Comparison of ENCODE assay signal across 1 cellular context in the genomic region with DNA sequence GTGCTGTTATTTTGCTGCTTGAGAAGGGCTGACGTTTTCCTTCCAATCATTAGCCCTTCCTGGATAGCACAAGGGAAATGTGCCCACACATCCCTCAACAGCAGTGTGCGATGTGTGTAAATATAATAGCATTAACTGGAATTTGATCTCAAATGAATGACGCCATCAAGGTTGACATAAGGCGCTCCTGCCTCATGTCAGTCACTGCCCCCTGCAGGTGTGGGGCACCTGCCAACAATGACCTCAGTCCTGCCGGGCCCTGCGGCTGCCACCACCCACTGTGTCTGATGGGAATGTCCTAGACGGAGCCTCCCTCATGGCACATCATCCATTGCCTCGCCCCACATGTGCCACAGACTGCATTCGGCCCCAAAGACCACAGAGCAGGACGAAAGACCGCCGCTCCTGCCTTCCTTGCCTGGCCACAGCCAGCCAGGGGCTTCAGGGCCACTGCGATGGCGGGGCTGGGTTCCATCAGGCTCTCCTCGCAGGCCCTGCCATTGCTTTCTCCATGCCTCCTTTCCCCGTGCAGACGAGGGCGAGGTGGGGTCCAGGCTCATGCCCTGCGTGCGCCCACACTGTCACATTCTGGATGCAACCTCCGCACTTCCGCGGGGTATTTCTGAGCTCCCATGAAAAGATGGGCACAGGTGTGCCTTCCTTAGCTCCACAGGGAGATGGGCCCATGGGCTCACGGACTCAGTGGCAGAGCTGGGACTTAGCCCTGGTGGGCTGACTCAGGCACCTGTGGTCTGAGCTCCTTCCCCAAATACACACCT.
TF ChIP-seq lines count a peak whose summit lies in the region.

No MANE protein-coding gene starts in this region.

TF ChIP-seq in HEK293, 187 proteins besides CTCF, POLR2A, EP300 and RAD21 (continued from another document):
- TF ChIP-seq, protein P1, sequence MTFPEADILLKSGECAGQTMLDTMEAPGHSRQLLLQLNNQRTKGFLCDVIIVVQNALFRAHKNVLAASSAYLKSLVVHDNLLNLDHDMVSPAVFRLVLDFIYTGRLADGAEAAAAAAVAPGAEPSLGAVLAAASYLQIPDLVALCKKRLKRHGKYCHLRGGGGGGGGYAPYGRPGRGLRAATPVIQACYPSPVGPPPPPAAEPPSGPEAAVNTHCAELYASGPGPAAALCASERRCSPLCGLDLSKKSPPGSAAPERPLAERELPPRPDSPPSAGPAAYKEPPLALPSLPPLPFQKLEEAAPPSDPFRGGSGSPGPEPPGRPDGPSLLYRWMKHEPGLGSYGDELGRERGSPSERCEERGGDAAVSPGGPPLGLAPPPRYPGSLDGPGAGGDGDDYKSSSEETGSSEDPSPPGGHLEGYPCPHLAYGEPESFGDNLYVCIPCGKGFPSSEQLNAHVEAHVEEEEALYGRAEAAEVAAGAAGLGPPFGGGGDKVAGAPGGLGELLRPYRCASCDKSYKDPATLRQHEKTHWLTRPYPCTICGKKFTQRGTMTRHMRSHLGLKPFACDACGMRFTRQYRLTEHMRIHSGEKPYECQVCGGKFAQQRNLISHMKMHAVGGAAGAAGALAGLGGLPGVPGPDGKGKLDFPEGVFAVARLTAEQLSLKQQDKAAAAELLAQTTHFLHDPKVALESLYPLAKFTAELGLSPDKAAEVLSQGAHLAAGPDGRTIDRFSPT (tag by site-specific recombination; IDR thresholded peaks at IDR 0.05), result peak; percentile 94
- TF ChIP-seq PRDM10 (tag by site-specific recombination; IDR thresholded peaks at IDR 0.05) (peak; percentile 70), ZNF24 (tag by site-specific recombination; IDR thresholded peaks at IDR 0.05) (peak; percentile 98), TRIM28 (IDR thresholded peaks at IDR 0.05; ENCODE audit: borderline replicate concordance, low read length) (no peak), ZNF133 (tag by site-specific recombination; IDR thresholded peaks at IDR 0.05) (no peak), WT1 (tag by site-specific recombination; IDR thresholded peaks at IDR 0.05) (peak; percentile 95), ZNF366 (tag by site-specific recombination; conservative IDR thresholded peaks at IDR 0.05) (peak; percentile 87), YY2 (tag by site-specific recombination; IDR thresholded peaks at IDR 0.05) (no peak), ZIC2 (tag by site-specific recombination; IDR thresholded peaks at IDR 0.05) (peak; percentile 94), ZNF580 (tag by site-specific recombination; IDR thresholded peaks at IDR 0.05) (no peak), ZSCAN30 (tag by site-specific recombination; IDR thresholded peaks at IDR 0.05) (peak; percentile 64; the same call in 1 of the 2 replicates), ZNF2 (tag by site-specific recombination; IDR thresholded peaks at IDR 0.05) (peak; percentile 67), HOXA7 (CRISPR knock-in tag; IDR thresholded peaks at IDR 0.05; ENCODE audit: borderline replicate concordance) (no peak), ZNF777 (tag by site-specific recombination; IDR thresholded peaks at IDR 0.05; ENCODE audit: borderline replicate concordance) (no peak), ZNF19 (tag by site-specific recombination; IDR thresholded peaks at IDR 0.05; ENCODE audit: low read depth) (no peak), KLF10 (tag by site-specific recombination; IDR thresholded peaks at IDR 0.05) (peak; percentile 88), ZNF843 (tag by site-specific recombination; IDR thresholded peaks at IDR 0.05) (peak; percentile 97), ZNF157 (tag by site-specific recombination; IDR thresholded peaks at IDR 0.05) (no peak), ZNF544 (tag by site-specific recombination; IDR thresholded peaks at IDR 0.05) (no peak), ZBTB10 (tag by site-specific recombination; IDR thresholded peaks at IDR 0.05) (peak; percentile 31; the same call in 1 of the 2 replicates), ZNF335 (tag by site-specific recombination; conservative IDR thresholded peaks at IDR 0.05) (peak; percentile 37; the same call in 1 of the 2 replicates), GLIS1 (tag by site-specific recombination; IDR thresholded peaks at IDR 0.05) (peak; percentile 99), GLI4 (tag by site-specific recombination; IDR thresholded peaks at IDR 0.05) (peak; percentile 55; the same call in 1 of the 2 replicates), ZNF121 (tag by site-specific recombination; IDR thresholded peaks at IDR 0.05) (no peak), PRDM6 (tag by site-specific recombination; IDR thresholded peaks at IDR 0.05) (peak; percentile 57), ZNF677 (tag by site-specific recombination; IDR thresholded peaks at IDR 0.05) (peak; percentile 25; the same call in 1 of the 2 replicates), PBX3 (CRISPR knock-in tag; IDR thresholded peaks at IDR 0.05) (0 out of 2 replicates have a peak, but pooled peaks have one; percentile 28), ZNF214 (tag by site-specific recombination; IDR thresholded peaks at IDR 0.05; ENCODE audit: borderline replicate concordance) (no peak), MZF1 (tag by site-specific recombination; IDR thresholded peaks at IDR 0.05; ENCODE audit: borderline replicate concordance) (no peak), SALL2 (tag by site-specific recombination; IDR thresholded peaks at IDR 0.05; ENCODE audit: borderline replicate concordance) (no peak), GLI2 (tag by site-specific recombination; IDR thresholded peaks at IDR 0.05; ENCODE audit: borderline replicate concordance, low read depth) (peak; percentile 87; the same call in 1 of the 2 replicates), ZFP37 (tag by site-specific recombination; IDR thresholded peaks at IDR 0.05) (0 out of 2 replicates have a peak, but pooled peaks have one; percentile 68), ZNF433 (tag by site-specific recombination; IDR thresholded peaks at IDR 0.05; ENCODE audit: low read depth) (no peak)
- TF ChIP-seq, protein P2, sequence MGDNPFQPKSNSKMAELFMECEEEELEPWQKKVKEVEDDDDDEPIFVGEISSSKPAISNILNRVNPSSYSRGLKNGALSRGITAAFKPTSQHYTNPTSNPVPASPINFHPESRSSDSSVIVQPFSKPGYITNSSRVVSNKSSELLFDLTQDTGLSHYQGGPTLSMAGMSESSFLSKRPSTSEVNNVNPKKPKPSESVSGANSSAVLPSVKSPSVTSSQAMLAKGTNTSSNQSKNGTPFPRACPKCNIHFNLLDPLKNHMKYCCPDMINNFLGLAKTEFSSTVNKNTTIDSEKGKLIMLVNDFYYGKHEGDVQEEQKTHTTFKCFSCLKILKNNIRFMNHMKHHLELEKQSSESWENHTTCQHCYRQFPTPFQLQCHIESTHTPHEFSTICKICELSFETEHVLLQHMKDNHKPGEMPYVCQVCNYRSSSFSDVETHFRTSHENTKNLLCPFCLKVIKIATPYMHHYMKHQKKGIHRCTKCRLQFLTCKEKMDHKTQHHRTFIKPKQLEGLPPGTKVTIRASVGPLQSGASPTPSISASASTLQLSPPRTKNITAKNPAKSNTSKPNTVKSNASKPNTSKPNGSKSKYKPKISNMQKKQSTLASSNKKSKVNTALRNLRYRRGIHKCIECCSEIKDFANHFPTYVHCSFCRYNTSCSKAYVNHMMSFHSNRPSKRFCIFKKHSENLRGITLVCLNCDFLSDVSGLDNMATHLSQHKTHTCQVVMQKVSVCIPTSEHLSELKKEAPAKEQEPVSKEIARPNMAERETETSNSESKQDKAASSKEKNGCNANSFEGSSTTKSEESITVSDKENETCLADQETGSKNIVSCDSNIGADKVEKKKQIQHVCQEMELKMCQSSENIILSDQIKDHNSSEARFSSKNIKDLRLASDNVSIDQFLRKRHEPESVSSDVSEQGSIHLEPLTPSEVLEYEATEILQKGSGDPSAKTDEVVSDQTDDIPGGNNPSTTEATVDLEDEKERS (tag by site-specific recombination; IDR thresholded peaks at IDR 0.05), result peak; percentile 45; the same call in 1 of the 2 replicates
- TF ChIP-seq, protein P3, sequence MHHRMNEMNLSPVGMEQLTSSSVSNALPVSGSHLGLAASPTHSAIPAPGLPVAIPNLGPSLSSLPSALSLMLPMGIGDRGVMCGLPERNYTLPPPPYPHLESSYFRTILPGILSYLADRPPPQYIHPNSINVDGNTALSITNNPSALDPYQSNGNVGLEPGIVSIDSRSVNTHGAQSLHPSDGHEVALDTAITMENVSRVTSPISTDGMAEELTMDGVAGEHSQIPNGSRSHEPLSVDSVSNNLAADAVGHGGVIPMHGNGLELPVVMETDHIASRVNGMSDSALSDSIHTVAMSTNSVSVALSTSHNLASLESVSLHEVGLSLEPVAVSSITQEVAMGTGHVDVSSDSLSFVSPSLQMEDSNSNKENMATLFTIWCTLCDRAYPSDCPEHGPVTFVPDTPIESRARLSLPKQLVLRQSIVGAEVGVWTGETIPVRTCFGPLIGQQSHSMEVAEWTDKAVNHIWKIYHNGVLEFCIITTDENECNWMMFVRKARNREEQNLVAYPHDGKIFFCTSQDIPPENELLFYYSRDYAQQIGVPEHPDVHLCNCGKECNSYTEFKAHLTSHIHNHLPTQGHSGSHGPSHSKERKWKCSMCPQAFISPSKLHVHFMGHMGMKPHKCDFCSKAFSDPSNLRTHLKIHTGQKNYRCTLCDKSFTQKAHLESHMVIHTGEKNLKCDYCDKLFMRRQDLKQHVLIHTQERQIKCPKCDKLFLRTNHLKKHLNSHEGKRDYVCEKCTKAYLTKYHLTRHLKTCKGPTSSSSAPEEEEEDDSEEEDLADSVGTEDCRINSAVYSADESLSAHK (tag by site-specific recombination; IDR thresholded peaks at IDR 0.05), result peak; percentile 76
- TF ChIP-seq, protein P4, sequence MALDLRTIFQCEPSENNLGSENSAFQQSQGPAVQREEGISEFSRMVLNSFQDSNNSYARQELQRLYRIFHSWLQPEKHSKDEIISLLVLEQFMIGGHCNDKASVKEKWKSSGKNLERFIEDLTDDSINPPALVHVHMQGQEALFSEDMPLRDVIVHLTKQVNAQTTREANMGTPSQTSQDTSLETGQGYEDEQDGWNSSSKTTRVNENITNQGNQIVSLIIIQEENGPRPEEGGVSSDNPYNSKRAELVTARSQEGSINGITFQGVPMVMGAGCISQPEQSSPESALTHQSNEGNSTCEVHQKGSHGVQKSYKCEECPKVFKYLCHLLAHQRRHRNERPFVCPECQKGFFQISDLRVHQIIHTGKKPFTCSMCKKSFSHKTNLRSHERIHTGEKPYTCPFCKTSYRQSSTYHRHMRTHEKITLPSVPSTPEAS (tag by site-specific recombination; IDR thresholded peaks at IDR 0.05), result peak; percentile 74
